ENCODE assay signal across 12 cellular contexts in genomic region chr19:15031675-15032074, GRCh38. TPM values are rescaled to one million over a fixed set of nuclear protein-coding genes. Genes with fewer than 3 reads are reported as not detected.
"Had no signal": no experiment of that assay in that cellular context is flagged by ENCODE, and none has a peak within 500 bp of the region (broad histone marks: within the 10 kb centered on the region; RNA-seq: fewer than 3 reads in every experiment).

No MANE protein-coding gene starts in this region.

- H3K36me3 ChIP-seq: HAP-1 had no signal

- H3K9ac ChIP-seq: GM23248 had no signal

- H3K27ac ChIP-seq: GM23248 had no signal

- H3K4me3 ChIP-seq: GM23248, GM23338, HAP-1 had no signal

- FAIRE-seq: H1, H54 had no signal

- H3K4me2 ChIP-seq: GM23338 had no signal

- H3K9me3 ChIP-seq: HAP-1 had no signal

- DNase-seq: GM23248, GOT3, H7, H9, HCEC 1CT, HFFc6 had no signal

- H2AFZ ChIP-seq: GM23248, GM23338 had no signal

- ATAC-seq: GM23338, HCT116 had no signal

- H3K4me1 ChIP-seq: HAP-1 had no signal

RNA-seq across cellular contexts. Expression of gene CASP14, which starts 17.6 kb away (rescaled TPM):
- total RNA-seq: GM23248, GM23338, H1, H4, H7, H9, HFFc6 had no signal
- polyA plus RNA-seq: GM23248, GM23338, H1 had no signal

RNA-seq across cellular contexts. Expression of gene OR1I1, which starts 50.3 kb away (rescaled TPM):
- total RNA-seq: GM23248, GM23338, H1, H4, H7, H9, HFFc6 had no signal
- polyA plus RNA-seq: GM23248, GM23338, H1 had no signal

RNA-seq across cellular contexts. Expression of gene SLC1A6, which starts 52.0 kb away (rescaled TPM):
- total RNA-seq: GM23248, HFFc6 had no signal
- polyA plus RNA-seq: GM23248 had no signal
